ENCODE assay signal across 1 cellular context in the genomic region with DNA sequence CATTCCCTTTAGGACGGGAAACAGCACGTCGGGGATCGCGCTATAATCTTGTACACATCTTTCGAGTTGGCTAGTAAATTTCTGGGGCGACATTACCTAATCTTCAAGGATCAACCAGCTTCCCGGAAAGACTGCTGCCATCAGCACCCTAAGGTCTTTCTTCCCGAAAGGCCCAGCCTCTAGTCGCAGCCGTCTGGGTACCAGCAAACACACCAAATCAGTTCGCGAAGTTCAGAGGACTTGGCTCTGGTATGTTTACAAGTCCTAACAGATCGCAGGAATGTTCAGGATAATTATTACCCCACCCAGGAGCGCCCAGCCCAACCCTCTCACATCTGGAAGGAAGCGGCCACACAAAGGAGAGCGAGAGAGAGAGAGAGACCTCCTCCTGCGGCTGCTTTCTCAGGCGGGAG.
TF ChIP-seq lines count a peak whose summit lies in the region.

No MANE protein-coding gene starts in this region.

TF ChIP-seq in HepG2, 621 proteins besides CTCF, POLR2A, EP300 and RAD21 (continued from another document):
- TF ChIP-seq ARID4A (CRISPR knock-in tag; IDR thresholded peaks at IDR 0.05; ENCODE audit: borderline replicate concordance) (no peak), ZFP62 (CRISPR knock-in tag; IDR thresholded peaks at IDR 0.05) (no peak), NFIB (CRISPR knock-in tag; IDR thresholded peaks at IDR 0.05; ENCODE audit: borderline replicate concordance) (no peak), ZNF589 (CRISPR knock-in tag; conservative IDR thresholded peaks at IDR 0.05) (no peak), SIX1 (CRISPR knock-in tag; IDR thresholded peaks at IDR 0.05; ENCODE audit: borderline replicate concordance) (no peak), GRHL1 (CRISPR knock-in tag; conservative IDR thresholded peaks at IDR 0.05) (no peak)
- TF ChIP-seq, protein P1, sequence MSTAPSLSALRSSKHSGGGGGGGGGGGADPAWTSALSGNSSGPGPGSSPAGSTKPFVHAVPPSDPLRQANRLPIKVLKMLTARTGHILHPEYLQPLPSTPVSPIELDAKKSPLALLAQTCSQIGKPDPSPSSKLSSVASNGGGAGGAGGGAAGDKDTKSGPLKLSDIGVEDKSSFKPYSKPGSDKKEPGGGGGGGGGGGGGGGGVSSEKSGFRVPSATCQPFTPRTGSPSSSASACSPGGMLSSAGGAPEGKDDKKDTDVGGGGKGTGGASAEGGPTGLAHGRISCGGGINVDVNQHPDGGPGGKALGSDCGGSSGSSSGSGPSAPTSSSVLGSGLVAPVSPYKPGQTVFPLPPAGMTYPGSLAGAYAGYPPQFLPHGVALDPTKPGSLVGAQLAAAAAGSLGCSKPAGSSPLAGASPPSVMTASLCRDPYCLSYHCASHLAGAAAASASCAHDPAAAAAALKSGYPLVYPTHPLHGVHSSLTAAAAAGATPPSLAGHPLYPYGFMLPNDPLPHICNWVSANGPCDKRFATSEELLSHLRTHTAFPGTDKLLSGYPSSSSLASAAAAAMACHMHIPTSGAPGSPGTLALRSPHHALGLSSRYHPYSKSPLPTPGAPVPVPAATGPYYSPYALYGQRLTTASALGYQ (CRISPR knock-in tag; IDR thresholded peaks at IDR 0.05), result no peak
- TF ChIP-seq, protein P2, sequence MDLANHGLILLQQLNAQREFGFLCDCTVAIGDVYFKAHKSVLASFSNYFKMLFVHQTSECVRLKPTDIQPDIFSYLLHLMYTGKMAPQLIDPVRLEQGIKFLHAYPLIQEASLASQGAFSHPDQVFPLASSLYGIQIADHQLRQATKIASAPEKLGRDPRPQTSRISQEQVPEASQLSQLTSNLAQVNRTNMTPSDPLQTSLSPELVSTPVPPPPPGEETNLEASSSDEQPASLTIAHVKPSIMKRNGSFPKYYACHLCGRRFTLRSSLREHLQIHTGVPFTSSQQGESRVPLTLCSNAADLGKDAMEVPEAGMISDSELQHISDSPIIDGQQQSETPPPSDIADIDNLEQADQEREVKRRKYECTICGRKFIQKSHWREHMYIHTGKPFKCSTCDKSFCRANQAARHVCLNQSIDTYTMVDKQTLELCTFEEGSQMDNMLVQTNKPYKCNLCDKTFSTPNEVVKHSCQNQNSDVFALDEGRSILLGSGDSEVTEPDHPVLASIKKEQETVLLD (CRISPR knock-in tag; IDR thresholded peaks at IDR 0.05; ENCODE audit: low read depth), result no peak
